8 cellular contexts compared by ENCODE assay signal in genomic region chr12:89350260-89350659, GRCh38. TPM values are rescaled to one million over a fixed set of nuclear protein-coding genes. Genes with fewer than 3 reads are reported as not detected.
A peak's percentile ranks its signal among the peaks of the same experiment; 100 is the strongest.
DNase-seq lines count a peak whose midpoint lies in the region; ATAC-seq and TF ChIP-seq lines count a peak whose summit lies in the region.

No MANE protein-coding gene starts in this region.

- intact Hi-C loops in right lobe of liver (cut with DNase I), result loop anchor here in 1 of 2 donors (5.0 kb wide), 1 partner anchor 183 kb away; no protein-coding TSS in a partner anchor

- TF ChIP-seq CTCF in astrocyte of the cerebellum (IDR thresholded peaks at IDR 0.05; ENCODE audit: low read depth, low read length, missing control alignments) (no peak), right lobe of liver (IDR thresholded peaks at IDR 0.05) (no peak), thoracic aorta (IDR thresholded peaks at IDR 0.05) (no peak)

- in situ Hi-C loops in astrocyte of the cerebellum (cut with HindIII; ENCODE audit: low sequenced_read_pairs), result no loop called here

- no peak for ATAC-seq in activated CD8-positive, alpha-beta memory T cell treated with anti-CD3 and anti-CD28 coated beads, Interleukin-2, amount 10 ng/mL, durations not matched to agents 7 days and 5 days
- ATAC-seq in right lobe of liver, result no peak
- ATAC-seq in thoracic aorta (ENCODE audit: insufficient number of reproducible peaks, low FRiP score, low read depth), result no peak
- ATAC-seq in HG02870 (IDR thresholded peaks at IDR 0.05; ENCODE audit: unreplicated experiment), result no peak
- ATAC-seq in HG02840 (IDR thresholded peaks at IDR 0.05; ENCODE audit: low FRiP score, unreplicated experiment), result no peak

- TF ChIP-seq POLR2A in right lobe of liver (IDR thresholded peaks at IDR 0.05), result no peak

- no peaks in the 10 kb centered on the region for H3K9me3 Mint-ChIP-seq in activated CD8-positive, alpha-beta memory T cell treated with anti-CD3 and anti-CD28 coated beads, Interleukin-2, amount 10 ng/mL, durations not matched to agents 7 days and 5 days (ENCODE audit: low read depth)

- H3K36me3 ChIP-seq in right lobe of liver (peaks cover 0 to 12% (median 0%) of the 10 kb centered on the region in 4 donors), thoracic aorta (no peaks in the 10 kb centered on the region)

- H3K4me1 ChIP-seq in right lobe of liver, result peaks cover 0 to 42% (median 18%) of the 10 kb centered on the region in 4 donors
- peaks cover 16 to 48% of the 10 kb centered on the region in 2 donors for H3K4me1 ChIP-seq in thoracic aorta (ENCODE audit: control insufficient read depth in 1 of 2, low read depth in 2 of 2)

- H3K27ac Mint-ChIP-seq in activated CD8-positive, alpha-beta memory T cell treated with anti-CD3 and anti-CD28 coated beads, Interleukin-2, amount 10 ng/mL, durations not matched to agents 7 days and 5 days, result peak overlapping the region; percentile 93

- no peak for DNase-seq in activated CD8-positive, alpha-beta memory T cell treated with anti-CD3 and anti-CD28 coated beads, Interleukin-2, amount 10 ng/mL, durations not matched to agents 7 days and 5 days
- DNase-seq in activated CD8-positive, alpha-beta memory T cell treated with anti-CD3 and anti-CD28 coated beads, Interleukin-2, amount 50 U/mL, for 48 hours, result no peak
- DNase-seq in astrocyte of the cerebellum (ENCODE audit: low read depth) (no peak), right lobe of liver (no peak), thoracic aorta (ENCODE audit: low spot score) (no peak), SW 1271 (lab: John Stamatoyannopoulos, UW) (no peak)

- CTCF ChIA-PET in activated CD8-positive, alpha-beta memory T cell treated with anti-CD3 and anti-CD28 coated beads, Interleukin-2, amount 10 ng/mL, durations not matched to agents 7 days and 5 days (lab: Charles Lee), result interaction anchor here (1.0 to 7.3 kb wide), 6 partner anchors 106 to 333 kb away, joined by 3 to 53 read pairs (median 8); no protein-coding TSS in a partner anchor

- H3K27me3 Mint-ChIP-seq in activated CD8-positive, alpha-beta memory T cell treated with anti-CD3 and anti-CD28 coated beads, Interleukin-2, amount 10 ng/mL, durations not matched to agents 7 days and 5 days, result no peaks in the 10 kb centered on the region

- H3K4me3 Mint-ChIP-seq in activated CD8-positive, alpha-beta memory T cell treated with anti-CD3 and anti-CD28 coated beads, Interleukin-2, amount 10 ng/mL, durations not matched to agents 7 days and 5 days, result peak overlapping the region; percentile 93

- H3K36me3 Mint-ChIP-seq in activated CD8-positive, alpha-beta memory T cell treated with anti-CD3 and anti-CD28 coated beads, Interleukin-2, amount 10 ng/mL, durations not matched to agents 7 days and 5 days, result peaks cover 51% of the 10 kb centered on the region

- H3K27ac ChIP-seq in right lobe of liver (peak overlapping the region; percentile 95 to 99 (median 98)), thoracic aorta (peak overlapping the region; percentile 97 to 99)

- H3K9me3 ChIP-seq in right lobe of liver (no peaks in the 10 kb centered on the region), thoracic aorta (no peaks in the 10 kb centered on the region)

- H3K4me3 ChIP-seq in astrocyte of the cerebellum (ENCODE audit: low read depth, low read length), result peak overlapping the region; percentile 68
- H3K4me3 ChIP-seq in right lobe of liver, result peak overlapping the region; percentile 87 to 88 (median 88)
- peak overlapping the region; percentile 76 for H3K4me3 ChIP-seq in thoracic aorta

- no peaks in the 10 kb centered on the region for H3K27me3 ChIP-seq in right lobe of liver
- H3K27me3 ChIP-seq in thoracic aorta (replicated peaks; ENCODE audit: insufficient read depth), result no peaks in the 10 kb centered on the region

- peaks cover 56% of the 10 kb centered on the region for H3K4me1 Mint-ChIP-seq in activated CD8-positive, alpha-beta memory T cell treated with anti-CD3 and anti-CD28 coated beads, Interleukin-2, amount 10 ng/mL, durations not matched to agents 7 days and 5 days

- 11% methylated on average over 8 of the region's 8 CpGs for WGBS in right lobe of liver (ENCODE audit: insufficient coverage, low coverage, low lambda C conversion rate, missing lambda C conversion rate)

RNA-seq across cellular contexts. Expression of gene DUSP6, which starts 2.0 kb away (rescaled TPM):
- total RNA-seq in activated CD8-positive, alpha-beta memory T cell treated with anti-CD3 and anti-CD28 coated beads, Interleukin-2, amount 10 ng/mL, durations not matched to agents 7 days and 5 days, result 100 to 1,000 TPM in 1 of 2 experiments, 10 to 100 TPM in 1; 76.3 to 100 TPM
- total RNA-seq in right lobe of liver (100 to 1,000 TPM in 2 of 6 experiments, 10 to 100 TPM in 4; 24.3 to 139 (median 50.4) TPM), thoracic aorta (100 to 1,000 TPM; 103 to 147 TPM)
